ENCODE assay signal across 30 cellular contexts in genomic region chr2:99217929-99218501, GRCh38. TPM values are rescaled to one million over a fixed set of nuclear protein-coding genes. Genes with fewer than 3 reads are reported as not detected.
"Had no signal": no experiment of that assay in that cellular context is flagged by ENCODE, and none has a peak within 500 bp of the region (broad histone marks: within the 10 kb centered on the region; RNA-seq: fewer than 3 reads in every experiment).

No MANE protein-coding gene starts in this region.

- H3K36me3 ChIP-seq: right lobe of liver, suprapubic skin, vagina, WERI-Rb-1 had no signal

- H3K27me3 ChIP-seq: esophagus squamous epithelium, heart right ventricle, right lobe of liver, stomach, suprapubic skin, vagina had no signal

- FAIRE-seq: kidney had no signal

- H3K4me3 ChIP-seq: esophagus squamous epithelium, heart right ventricle, lower lobe of right lung, right lobe of liver, skin epidermis, stomach, suprapubic skin, vagina had no signal

- ATAC-seq: activated naive CD8-positive, alpha-beta T cell treated with anti-CD3 and anti-CD28 coated beads, Interleukin-2, amount 50 U/mL, for 24 hours; activated T-cell treated with anti-CD3 and anti-CD28 coated beads, Interleukin-2, amount 50 U/mL, for 72 hours; left lobe of liver; lower lobe of right lung; right lobe of liver; stimulated activated memory B cell treated with anti-CD40 and anti-IgM and Interleukin-4, amounts not matched to agents 10 μg/mL and 1 μg/mL and 100 μg/mL, for 72 hours had no signal

- H3K27ac ChIP-seq: esophagus squamous epithelium, heart right ventricle, lower lobe of right lung, right lobe of liver, skin epidermis, stomach, suprapubic skin, vagina, WERI-Rb-1 had no signal

- H3K4me1 ChIP-seq: esophagus squamous epithelium, lower lobe of right lung, right lobe of liver, stomach, suprapubic skin, vagina had no signal

- DNase-seq: activated CD4-positive, CD25-positive, alpha-beta regulatory T cell treated with anti-CD3 and anti-CD28 coated beads, Interleukin-2, amount 50 U/mL, for 72 hours; activated effector memory CD4-positive, alpha-beta T cell treated with Interleukin-2 at 50 U/mL for 16 hours; activated naive CD4-positive, alpha-beta T cell treated with anti-CD3 and anti-CD28 coated beads for 36 hours; activated naive CD8-positive, alpha-beta T cell treated with anti-CD3 and anti-CD28 coated beads, Interleukin-2, amount 50 U/mL, for 24 hours; activated T-cell treated with anti-CD3 and anti-CD28 coated beads, Interleukin-2, amount 50 U/mL, for 72 hours; cerebellar nuclear complex; cortex of kidney; endodermal cell; esophagus squamous epithelium; foreskin fibroblast; heart right ventricle; kidney; lower lobe of right lung; mesendoderm; naive B cell; occipital lobe; posterior cingulate gyrus; right lobe of liver; stimulated activated CD4-positive, alpha-beta T cell treated with anti-CD3 and anti-CD28 coated beads, Interleukin-15, amount 100 ng/mL, for 24 hours; stomach; T1000; trophoblast cell; WERI-Rb-1 had no signal

- H3K9me3 ChIP-seq: esophagus squamous epithelium, heart right ventricle, lower lobe of right lung, right lobe of liver, stomach, suprapubic skin, vagina had no signal

RNA-seq across cellular contexts. Expression of gene LYG2, which starts 37.5 kb away (rescaled TPM):
- total RNA-seq: activated naive CD4-positive, alpha-beta T cell treated with anti-CD3 and anti-CD28 coated beads for 36 hours; activated T-cell treated with anti-CD3 and anti-CD28 coated beads, Interleukin-2, amount 50 U/mL, for 72 hours; endodermal cell; esophagus squamous epithelium; heart right ventricle; kidney; left lobe of liver; lower lobe of right lung; mucosa of gallbladder; neural crest cell; occipital lobe; right lobe of liver; vagina had no signal
- polyA plus RNA-seq: heart right ventricle, stomach had no signal
